Comparison of ENCODE assay signal across 8 cellular contexts in the genomic region with DNA sequence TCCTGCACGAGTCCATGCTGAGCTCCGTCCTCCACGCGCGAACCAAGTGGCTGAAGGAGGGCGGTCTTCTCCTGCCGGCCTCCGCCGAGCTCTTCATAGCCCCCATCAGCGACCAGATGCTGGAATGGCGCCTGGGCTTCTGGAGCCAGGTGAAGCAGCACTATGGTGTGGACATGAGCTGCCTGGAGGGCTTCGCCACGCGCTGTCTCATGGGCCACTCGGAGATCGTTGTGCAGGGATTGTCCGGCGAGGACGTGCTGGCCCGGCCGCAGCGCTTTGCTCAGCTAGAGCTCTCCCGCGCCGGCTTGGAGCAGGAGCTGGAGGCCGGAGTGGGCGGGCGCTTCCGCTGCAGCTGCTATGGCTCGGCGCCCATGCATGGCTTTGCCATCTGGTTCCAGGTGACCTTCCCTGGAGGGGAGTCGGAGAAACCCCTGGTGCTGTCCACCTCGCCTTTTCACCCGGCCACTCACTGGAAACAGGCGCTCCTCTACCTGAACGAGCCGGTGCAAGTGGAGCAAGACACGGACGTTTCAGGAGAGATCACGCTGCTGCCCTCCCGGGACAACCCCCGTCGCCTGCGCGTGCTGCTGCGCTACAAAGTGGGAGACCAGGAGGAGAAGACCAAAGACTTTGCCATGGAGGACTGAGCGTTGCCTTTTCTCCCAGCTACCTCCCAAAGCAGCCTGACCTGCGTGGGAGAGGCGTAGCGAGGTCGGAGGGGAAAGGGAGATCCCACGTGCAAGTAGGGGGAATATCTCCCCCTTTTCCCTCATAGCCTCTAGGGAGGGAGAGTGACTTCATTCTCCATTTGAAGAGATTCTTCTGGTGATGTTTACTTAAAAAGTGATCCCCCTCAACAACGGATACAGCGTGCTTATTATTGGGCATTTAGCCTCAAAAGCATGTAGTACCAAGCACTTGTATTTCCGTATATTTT. TPM values are rescaled to one million over a fixed set of nuclear protein-coding genes. Genes with fewer than 3 reads are reported as not detected.
DNase-seq lines count a peak whose midpoint lies in the region; ATAC-seq and TF ChIP-seq lines count a peak whose summit lies in the region.

No MANE protein-coding gene starts in this region.

- H3K36me3 ChIP-seq in trophoblast cell (ENCODE audit: control insufficient read depth in 1 of 2, insufficient read depth in 2 of 2, low read length in 2 of 2) (no peaks in the 10 kb centered on the region), vagina (no peaks in the 10 kb centered on the region)

- CTCF ChIA-PET in RWPE1 (lab: Yijun Ruan, JAX): interaction anchor here (0.6 kb wide), 1 partner anchor 692 kb away, joined by 3 read pairs; no protein-coding TSS in a partner anchor

- peak; percentile 61 for ATAC-seq in GM21390 (IDR thresholded peaks at IDR 0.05; ENCODE audit: unreplicated experiment)
- peak; percentile 64 for ATAC-seq in activated naive CD8-positive, alpha-beta T cell treated with anti-CD3 and anti-CD28 coated beads, Interleukin-2, amount 50 U/mL, for 24 hours

- H3K4me1 ChIP-seq in trophoblast cell (ENCODE audit: control insufficient read depth in 1 of 2, insufficient read depth in 2 of 2, low read length in 2 of 2) (peaks cover 0 to 5% of the 10 kb centered on the region in 2 experiments), vagina (peaks cover 15% of the 10 kb centered on the region)

- peak overlapping the region; percentile 74 for H3K4me2 ChIP-seq in trophoblast cell (ENCODE audit: low read length)

- peak overlapping the region; percentile 88 for H3K14ac ChIP-seq in trophoblast cell (ENCODE audit: low read length)

- H3K9me3 ChIP-seq in trophoblast cell (ENCODE audit: insufficient read depth, low read depth, low read length): no peaks in the 10 kb centered on the region
- H3K9me3 ChIP-seq in vagina: no peaks in the 10 kb centered on the region

- peak overlapping the region; percentile 98 for H3K27ac Mint-ChIP-seq in activated naive CD8-positive, alpha-beta T cell treated with anti-CD3 and anti-CD28 coated beads, Interleukin-2, amount 50 U/mL, for 24 hours

- H3K27me3 ChIP-seq in trophoblast cell (ENCODE audit: insufficient read depth, low read length) (no peaks in the 10 kb centered on the region), vagina (no peaks in the 10 kb centered on the region)

- DNase-seq in DMS53 (lab: John Stamatoyannopoulos, UW) (peak; percentile 91), HS-5 (ENCODE audit: low read depth) (peak; percentile 19), RWPE1 (ENCODE audit: low spot score) (peak; percentile 31), cardiac septum (ENCODE audit: low spot score) (peak; percentile 86), trophoblast cell (peak; percentile 29 to 52), vagina (ENCODE audit: extremely low spot score in 2 of 2) (no peak)
- peak; percentile 64 for DNase-seq in activated naive CD8-positive, alpha-beta T cell treated with anti-CD3 and anti-CD28 coated beads, Interleukin-2, amount 50 U/mL, for 24 hours

- TF ChIP-seq POLR2A in vagina (IDR thresholded peaks at IDR 0.05): no peak

- H2BK12ac ChIP-seq in trophoblast cell (ENCODE audit: low read length): no peak overlapping the region

- H3K79me2 ChIP-seq in trophoblast cell (ENCODE audit: control insufficient read depth, insufficient read depth, low read length, poor library complexity): peaks cover 9% of the 10 kb centered on the region

- TF ChIP-seq CTCF in RWPE1 (conservative IDR thresholded peaks at IDR 0.05; ENCODE audit: low read depth) (no peak), vagina (IDR thresholded peaks at IDR 0.05) (no peak)

- H2BK120ac ChIP-seq in trophoblast cell (ENCODE audit: insufficient read depth, low read length, poor library complexity): no peak overlapping the region

- peak overlapping the region; percentile 94 for H4K12ac ChIP-seq in trophoblast cell (ENCODE audit: low read depth, low read length)

- peak overlapping the region; percentile 91 for H3K9ac ChIP-seq in trophoblast cell (ENCODE audit: low read length)

- H3K4me1 Mint-ChIP-seq in activated naive CD8-positive, alpha-beta T cell treated with anti-CD3 and anti-CD28 coated beads, Interleukin-2, amount 50 U/mL, for 24 hours: peaks cover 29% of the 10 kb centered on the region

- no peak overlapping the region for H2AK5ac ChIP-seq in trophoblast cell (ENCODE audit: low read length)

- H3K23ac ChIP-seq in trophoblast cell (ENCODE audit: low read length): no peak overlapping the region

- peak overlapping the region; percentile 87 for H3K18ac ChIP-seq in trophoblast cell (ENCODE audit: low read length)

- H4K8ac ChIP-seq in trophoblast cell (ENCODE audit: low read depth, low read length): peak overlapping the region; percentile 90

- H3K4me3 ChIP-seq in trophoblast cell (ENCODE audit: low read depth, low read length) (peak overlapping the region; percentile 96), vagina (peak overlapping the region; percentile 66 to 82)

- peak overlapping the region; percentile 96 for H2AFZ ChIP-seq in trophoblast cell (ENCODE audit: insufficient read depth, low read length, poor library complexity)

- POLR2A ChIA-PET in RWPE1 (lab: Yijun Ruan, JAX; ENCODE audit: low non-redundant PET): no interaction called here

- peaks cover 10% of the 10 kb centered on the region for H3K79me1 ChIP-seq in trophoblast cell (ENCODE audit: low read length)

- no CpG with 5 or more reads among the region's 55 CpGs for WGBS in trophoblast cell (ENCODE audit: extremely low coverage, insufficient coverage, insufficient read length)

- peak overlapping the region; percentile 36 for H3K4ac ChIP-seq in trophoblast cell (ENCODE audit: low read depth, low read length)

- H2BK5ac ChIP-seq in trophoblast cell (ENCODE audit: low read depth, low read length, poor library complexity): no peak overlapping the region

- H3K4me3 Mint-ChIP-seq in activated naive CD8-positive, alpha-beta T cell treated with anti-CD3 and anti-CD28 coated beads, Interleukin-2, amount 50 U/mL, for 24 hours: peak overlapping the region; percentile 94

- intact Hi-C loops in cardiac septum (cut with DNase I) (no loop called here), vagina (cut with DNase I) (no loop called here)

- H4K91ac ChIP-seq in trophoblast cell (ENCODE audit: low read depth, low read length): peak overlapping the region; percentile 85

- peaks cover 43% of the 10 kb centered on the region for H3K36me3 Mint-ChIP-seq in activated naive CD8-positive, alpha-beta T cell treated with anti-CD3 and anti-CD28 coated beads, Interleukin-2, amount 50 U/mL, for 24 hours (ENCODE audit: low read depth)

- no peaks in the 10 kb centered on the region for H3K27me3 Mint-ChIP-seq in activated naive CD8-positive, alpha-beta T cell treated with anti-CD3 and anti-CD28 coated beads, Interleukin-2, amount 50 U/mL, for 24 hours

- H3K27ac ChIP-seq in RWPE1 (peak overlapping the region; percentile 74), trophoblast cell (ENCODE audit: low read depth, low read length) (peak overlapping the region; percentile 1), vagina (peak overlapping the region; percentile 76)

- H3K9me3 Mint-ChIP-seq in activated naive CD8-positive, alpha-beta T cell treated with anti-CD3 and anti-CD28 coated beads, Interleukin-2, amount 50 U/mL, for 24 hours: peaks cover 4% of the 10 kb centered on the region

RNA-seq across cellular contexts. Expression of a gene that starts 1.0 kb away (rescaled TPM):
- total RNA-seq in cardiac septum: 3.8 TPM
- 8.8 TPM in 2 replicates for polyA plus RNA-seq in trophoblast cell (2013)
- 11.0 TPM for total RNA-seq in vagina

Comparison
In these comparisons a context has a peak if more than half of its experiments do, and no peak if none do; other contexts are left out.
1. DNase-seq: peak in DMS53 (single experiment), HS-5 (single experiment), RWPE1 (single experiment), activated naive CD8-positive, alpha-beta T cell treated with anti-CD3 and anti-CD28 coated beads, Interleukin-2, amount 50 U/mL, for 24 hours (single experiment), cardiac septum (single experiment) and trophoblast cell (2 of 2); none in vagina (0 of 2).
2. H3K27ac ChIP-seq: peak in every context shown above with its lines; median percentile 76 in vagina; 74 in RWPE1; 1 in trophoblast cell.